Comparison of ENCODE assay signal across 14 cellular contexts in the genomic region with DNA sequence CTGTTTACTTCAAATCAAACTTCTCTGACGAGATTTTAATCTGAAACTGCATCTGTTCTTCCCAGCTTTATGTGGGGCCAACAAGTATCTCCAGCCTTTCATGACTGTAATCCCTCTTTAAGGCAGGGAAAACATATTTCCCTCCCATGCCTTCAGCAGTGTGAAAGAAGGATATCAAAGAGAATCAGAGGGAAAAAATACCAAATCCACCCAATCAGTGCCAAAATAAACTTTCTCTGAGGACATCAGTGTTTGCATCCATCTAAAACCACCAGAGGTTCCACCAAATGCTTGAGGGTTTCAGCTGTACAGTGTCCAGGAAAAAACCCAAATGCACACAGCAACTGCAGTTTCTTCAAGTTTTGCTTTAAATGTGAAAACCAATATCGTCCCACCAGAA. TPM values are rescaled to one million over a fixed set of nuclear protein-coding genes. Genes with fewer than 3 reads are reported as not detected.
DNase-seq lines count a peak whose midpoint lies in the region; ATAC-seq and TF ChIP-seq lines count a peak whose summit lies in the region.
"Had no signal": no experiment of that assay in that cellular context is flagged by ENCODE, and none has a peak within 500 bp of the region (broad histone marks: within the 10 kb centered on the region; RNA-seq: fewer than 3 reads in every experiment).

No MANE protein-coding gene starts in this region.

- H3K4me3 ChIP-seq in BLaER1 treated with 17β-estradiol and CSF1 and Interleukin-3, amounts not matched to agents 10 nM and 100 nM = no peak overlapping the region
- H3K4me3 ChIP-seq in SJCRH30 (no peak overlapping the region), sigmoid colon (no peak overlapping the region)

- peak overlapping the region in 10 of 11 experiments; percentile 2 to 62 (median 33); a peak in 17 of 22 replicates for H3K4me2 ChIP-seq in BLaER1 treated with 17β-estradiol and CSF1 and Interleukin-3, amounts not matched to agents 10 nM and 100 nM

- H3K9me3 ChIP-seq in BLaER1 treated with 17β-estradiol and CSF1 and Interleukin-3, amounts not matched to agents 10 nM and 100 nM (replicated peaks in 1 of 11) = no peaks in the 10 kb centered on the region
- H3K9me3 ChIP-seq in SJCRH30 (replicated peaks) (no peaks in the 10 kb centered on the region), sigmoid colon (no peaks in the 10 kb centered on the region)

- peak overlapping the region in 5 of 11 experiments; percentile 8 to 57 (median 37); a peak in 7 of 22 replicates for H3K27ac ChIP-seq in BLaER1 treated with 17β-estradiol and CSF1 and Interleukin-3, amounts not matched to agents 10 nM and 100 nM
- H3K27ac ChIP-seq in SJCRH30 (peak overlapping the region; percentile 32), epithelial cell of prostate (peak overlapping the region; percentile 79), sigmoid colon (peak overlapping the region in 3 of 4 donors; percentile 0 to 57 (median 50))

- TF ChIP-seq EP300 in sigmoid colon (IDR thresholded peaks at IDR 0.05) = no peak

- H3K4me1 ChIP-seq in BLaER1 treated with 17β-estradiol and CSF1 and Interleukin-3, amounts not matched to agents 10 nM and 100 nM = peaks cover 16 to 38% (median 32%) of the 10 kb centered on the region in 10 experiments
- H3K4me1 ChIP-seq in SJCRH30 (peaks cover 29% of the 10 kb centered on the region), sigmoid colon (peaks cover 0 to 16% (median 13%) of the 10 kb centered on the region in 4 donors)

- TF ChIP-seq POLR2A in sigmoid colon (IDR thresholded peaks at IDR 0.05) = no peak

- H4K20me1 ChIP-seq in BLaER1 treated with 17β-estradiol and CSF1 and Interleukin-3, amounts not matched to agents 10 nM and 100 nM = peaks cover 0 to 25% (median 16%) of the 10 kb centered on the region in 11 experiments; a peak in 16 of 22 replicates

- intact Hi-C loops in sigmoid colon (cut with DNase I) = no loop called here
- intact Hi-C loops in posterior vena cava (cut with DNase I) = no loop called here

- ATAC-seq in GM19328 (IDR thresholded peaks at IDR 0.05; ENCODE audit: unreplicated experiment) (no peak), GM21423 (IDR thresholded peaks at IDR 0.05; ENCODE audit: unreplicated experiment) (no peak)
- ATAC-seq in activated CD4-positive, CD25-positive, alpha-beta regulatory T cell treated with anti-CD3 and anti-CD28 coated beads, Interleukin-2, amount 50 U/mL, for 24 hours = no peak
- ATAC-seq: activated T-cell treated with anti-CD3 and anti-CD28 coated beads, Interleukin-2, amount 50 U/mL, for 4 hours had no signal

- TF ChIP-seq CTCF in sigmoid colon (IDR thresholded peaks at IDR 0.05) = no peak

- no peaks in the 10 kb centered on the region for H3K27me3 ChIP-seq in BLaER1 treated with 17β-estradiol and CSF1 and Interleukin-3, amounts not matched to agents 10 nM and 100 nM
- H3K27me3 ChIP-seq in SJCRH30 = no peaks in the 10 kb centered on the region
- H3K27me3 ChIP-seq in sigmoid colon = no peaks in the 10 kb centered on the region

- 76 to 79% methylated on average over 2 of the region's 2 CpGs for WGBS in sigmoid colon, 2 donors

- DNase-seq in SJCRH30 (peak in 1 of 2 experiments; percentile 45), epithelial cell of prostate (ENCODE audit: low read depth, low spot score) (no peak), sigmoid colon (no peak), posterior vena cava (ENCODE audit: low spot score) (no peak)
- DNase-seq: activated CD4-positive, CD25-positive, alpha-beta regulatory T cell; activated T-cell treated with anti-CD3 and anti-CD28 coated beads, Interleukin-2, amount 50 U/mL, for 4 hours; CD8-positive, alpha-beta memory T cell; NCI-H1417 treated with DMSO at 0.1 percent for 48 hours; NCI-H524 treated with DMSO at 0.1 percent for 48 hours; nephron progenitor cell had no signal

- H3K9ac ChIP-seq in BLaER1 treated with 17β-estradiol and CSF1 and Interleukin-3, amounts not matched to agents 10 nM and 100 nM = no peak overlapping the region

- peaks cover 9 to 50% (median 20%) of the 10 kb centered on the region in 11 experiments; a peak in 21 of 22 replicates for H3K36me3 ChIP-seq in BLaER1 treated with 17β-estradiol and CSF1 and Interleukin-3, amounts not matched to agents 10 nM and 100 nM
- H3K36me3 ChIP-seq in SJCRH30 (no peaks in the 10 kb centered on the region), sigmoid colon (peaks cover 0 to 27% (median 0%) of the 10 kb centered on the region in 4 donors)

RNA-seq across cellular contexts. Expression of a gene that starts 14.5 kb away (rescaled TPM):
- 52.8 and 53.9 TPM in 2 replicates for total RNA-seq in SJCRH30 (2014; rRNA removed; shearing (Covaris generic))
- total RNA-seq in sigmoid colon (10 to 100 TPM; 12.5 to 18.8 (median 17.3) TPM), posterior vena cava (10 to 100 TPM; 25.8 to 29.7 TPM)
- 10 to 100 TPM in 2 of 3 donors, 1 to 10 TPM in 1; 8.6 to 15.5 (median 10.2) TPM for polyA plus RNA-seq in sigmoid colon

RNA-seq across cellular contexts. Expression of a gene that starts 39.8 kb away (rescaled TPM):
- total RNA-seq in SJCRH30 (2014; rRNA removed; shearing (Covaris generic)) = 5.4 and 6.2 TPM in 2 replicates
- under 1 TPM in 1 of 4 donors, not detected in 3; 0.33 TPM for total RNA-seq in sigmoid colon
- not detected for polyA plus RNA-seq in sigmoid colon
- under 1 TPM in 1 of 2 donors, not detected in 1; 0.38 TPM for total RNA-seq in posterior vena cava
- total RNA-seq: activated T-cell treated with anti-CD3 and anti-CD28 coated beads, Interleukin-2, amount 50 U/mL, for 4 hours had no signal
- polyA plus RNA-seq: CD8-positive, alpha-beta memory T cell had no signal

RNA-seq across cellular contexts. Expression of a gene that starts 52.8 kb away (rescaled TPM):
- total RNA-seq in SJCRH30 (2014; rRNA removed; shearing (Covaris generic)) = 6.6 and 8.2 TPM in 2 replicates
- 1 to 10 TPM in 3 of 4 donors, under 1 TPM in 1; 0.71 to 3.0 (median 1.6) TPM for total RNA-seq in sigmoid colon
- under 1 TPM in 1 of 3 donors, not detected in 2; 0.85 TPM for polyA plus RNA-seq in sigmoid colon
- total RNA-seq in posterior vena cava = 1 to 10 TPM; 2.1 to 3.1 TPM
